24 cellular contexts compared by ENCODE assay signal in the genomic region with DNA sequence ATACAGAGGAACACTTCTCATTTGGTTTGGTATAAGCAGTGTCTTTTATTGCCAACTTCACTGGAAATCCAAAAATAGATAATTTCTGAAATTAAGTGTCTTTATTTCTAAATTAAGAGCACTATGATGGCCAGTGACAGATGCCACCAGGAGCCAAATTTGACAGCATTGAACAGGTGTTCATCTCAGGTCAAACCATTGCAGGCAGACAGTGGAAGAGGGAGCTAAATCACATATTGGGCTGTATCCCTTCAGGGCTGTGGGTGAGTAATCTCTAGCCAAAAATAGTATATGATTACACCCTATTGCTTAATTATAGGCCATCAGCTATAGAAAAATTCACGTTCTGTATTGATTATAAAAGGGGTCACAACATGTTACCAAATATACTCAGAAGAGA.
DNase-seq lines count a peak whose midpoint lies in the region; ATAC-seq, FAIRE-seq and TF ChIP-seq lines count a peak whose summit lies in the region.
"Had no signal": no experiment of that assay in that cellular context is flagged by ENCODE, and none has a peak within 500 bp of the region (broad histone marks: within the 10 kb centered on the region; RNA-seq: fewer than 3 reads in every experiment).

No MANE protein-coding gene starts in this region.

- H3K36me3 ChIP-seq in bronchial epithelial cell (ENCODE audit: control insufficient read depth, insufficient read depth, low read length) = no peaks in the 10 kb centered on the region
- H3K36me3 ChIP-seq: BLaER1 treated with 17β-estradiol and CSF1 and Interleukin-3, amounts not matched to agents 10 nM and 100 nM; HAP-1; MG63 had no signal

- no peaks in the 10 kb centered on the region for H3K36me3 Mint-ChIP-seq in immature natural killer cell

- DNase-seq in NCI-H146 (lab: John Stamatoyannopoulos, UW) = peak; percentile 55
- peak; percentile 95 for DNase-seq in NCI-H69 (lab: John Stamatoyannopoulos, UW)
- peak; percentile 16 for DNase-seq in bronchial epithelial cell (ENCODE audit: low read depth)
- DNase-seq in immature natural killer cell = no peak
- DNase-seq in SHP77 (lab: John Stamatoyannopoulos, UW) = no peak
- DNase-seq: AML-193; CD4-positive, alpha-beta T cell; COR-L47; DMS53; GOT3; Kasumi-1; MG63; NCI-H187 treated with DMSO at 0.1 percent for 48 hours; NCI-H82; SHP77 treated with DMSO at 0.1 percent for 48 hours had no signal

- TF ChIP-seq CTCF in 22Rv1 (IDR thresholded peaks at IDR 0.05) (no peak), bronchial epithelial cell (IDR thresholded peaks at IDR 0.05; ENCODE audit: insufficient read depth, low read length, severe bottlenecking) (no peak)

- H3K4me1 Mint-ChIP-seq in immature natural killer cell = no peaks in the 10 kb centered on the region

- H3K27ac ChIP-seq in 22Rv1 = peak overlapping the region; percentile 40
- H3K27ac ChIP-seq: A549; BLaER1 treated with 17β-estradiol and CSF1 and Interleukin-3, amounts not matched to agents 10 nM and 100 nM; RWPE1; SK-N-MC had no signal

- no peak overlapping the region for H3K4me3 Mint-ChIP-seq in immature natural killer cell
- H3K4me3 Mint-ChIP-seq: CD4-positive, alpha-beta T cell had no signal

- H3K27me3 ChIP-seq in bronchial epithelial cell (ENCODE audit: control insufficient read depth, insufficient read depth, low read length) = no peaks in the 10 kb centered on the region
- H3K27me3 ChIP-seq: BLaER1 treated with 17β-estradiol and CSF1 and Interleukin-3, amounts not matched to agents 10 nM and 100 nM; MG63 had no signal

- H3K27ac Mint-ChIP-seq in immature natural killer cell = no peak overlapping the region
- H3K27ac Mint-ChIP-seq: CD4-positive, alpha-beta T cell had no signal

- no peak for FAIRE-seq in bronchial epithelial cell (lab: Jason Lieb, UNC)
- FAIRE-seq: A549, HTR-8/SVneo, K562 had no signal

- H3K27me3 Mint-ChIP-seq in immature natural killer cell (ENCODE audit: low read depth in 3 of 3) = no peaks in the 10 kb centered on the region
- H3K27me3 Mint-ChIP-seq: CD4-positive, alpha-beta T cell had no signal

- ATAC-seq in HG02610 (IDR thresholded peaks at IDR 0.05; ENCODE audit: unreplicated experiment) = no peak
- ATAC-seq: A549, K562 had no signal

- H3K4me3 ChIP-seq in bronchial epithelial cell (ENCODE audit: low read depth, low read length) = no peak overlapping the region
- H3K4me3 ChIP-seq: A549; BLaER1 treated with 17β-estradiol and CSF1 and Interleukin-3, amounts not matched to agents 10 nM and 100 nM; HAP-1; K562; MG63; SK-N-MC had no signal

- peaks cover 0 to 34% (median 13%) of the 10 kb centered on the region in 6 donors for H3K9me3 Mint-ChIP-seq in immature natural killer cell

Comparison
In these comparisons a context has a peak if more than half of its experiments do, and no peak if none do; other contexts are left out.
1. DNase-seq: peak in NCI-H146 (single experiment), NCI-H69 (single experiment) and bronchial epithelial cell (single experiment); none in immature natural killer cell (0 of 3) and SHP77 (0 of 2).